18 cellular contexts compared by ENCODE assay signal in the genomic region with DNA sequence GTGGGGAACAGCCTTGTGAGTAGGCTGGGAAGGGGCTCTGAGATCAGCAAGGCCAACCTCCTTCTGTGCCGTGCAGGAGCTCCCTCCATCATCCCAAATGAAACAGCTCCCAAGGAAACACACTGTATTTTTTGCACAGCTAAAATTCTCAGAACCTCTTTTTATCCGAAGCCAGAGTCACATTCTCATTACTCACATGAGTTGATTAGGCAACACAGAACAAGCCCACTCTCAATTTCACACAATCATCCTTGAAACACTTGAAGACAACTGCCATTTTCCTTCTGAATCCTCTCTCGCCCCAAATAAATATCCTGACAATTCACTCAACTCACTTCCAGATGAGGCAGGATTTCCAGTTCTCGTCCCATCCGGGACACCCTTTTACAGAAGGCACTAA.
A peak's percentile ranks its signal among the peaks of the same experiment; 100 is the strongest.
DNase-seq lines count a peak whose midpoint lies in the region; ATAC-seq and FAIRE-seq lines count a peak whose summit lies in the region.
"Had no signal": no experiment of that assay in that cellular context is flagged by ENCODE, and none has a peak within 500 bp of the region (broad histone marks: within the 10 kb centered on the region; RNA-seq: fewer than 3 reads in every experiment).

No MANE protein-coding gene starts in this region.

- H3K9ac ChIP-seq in mesenchymal stem cell (ENCODE audit: low read length), result no peak overlapping the region

- peak overlapping the region; percentile 11 for H3K27ac ChIP-seq in cingulate gyrus (ENCODE audit: low read depth, low read length)
- H3K27ac ChIP-seq in mesenchymal stem cell (ENCODE audit: low read length, poor library complexity, severe bottlenecking), result no peak overlapping the region
- H3K27ac ChIP-seq: PC-9 had no signal

- H3K27me3 Mint-ChIP-seq in activated naive CD4-positive, alpha-beta T cell treated with anti-CD3 and anti-CD28 coated beads, Interleukin-2, amount 50 U/mL, for 24 hours, result no peaks in the 10 kb centered on the region
- no peaks in the 10 kb centered on the region for H3K27me3 Mint-ChIP-seq in activated naive CD4-positive, alpha-beta T cell treated with anti-CD3 and anti-CD28 coated beads for 36 hours (ENCODE audit: low read depth)
- no peaks in the 10 kb centered on the region for H3K27me3 Mint-ChIP-seq in stimulated activated naive CD8-positive, alpha-beta T cell treated with anti-CD3 and anti-CD28 coated beads, Interleukin-15, amount 100 ng/mL, for 72 hours

- no peak overlapping the region for H2BK15ac ChIP-seq in mesenchymal stem cell (ENCODE audit: low read depth, poor library complexity, severe bottlenecking)

- peaks cover 1% of the 10 kb centered on the region for H3K79me1 ChIP-seq in mesenchymal stem cell (replicated peaks; ENCODE audit: low read length, poor library complexity, severe bottlenecking)

- FAIRE-seq in RCC 7860 (lab: Jason Lieb, UNC), result no peak
- FAIRE-seq: A204.1, K562 had no signal

- no peak for DNase-seq in activated naive CD4-positive, alpha-beta T cell treated with anti-CD3 and anti-CD28 coated beads for 36 hours
- DNase-seq in mesenchymal stem cell (no peak), NCI-H345 (lab: John Stamatoyannopoulos, UW) (no peak), RCC 7860 (ENCODE audit: low spot score) (no peak)
- no peak for DNase-seq in stimulated activated naive CD8-positive, alpha-beta T cell treated with anti-CD3 and anti-CD28 coated beads, Interleukin-15, amount 100 ng/mL, for 72 hours
- DNase-seq in effector CD8-positive, alpha-beta T cell (lab: John Stamatoyannopoulos, UW), result no peak
- DNase-seq: C1 segment of cervical spinal cord, Caco-2, DMS153, NCI-H1417 treated with DMSO at 0.1 percent for 48 hours, NCI-H1930, NCI-H446 treated with DMSO at 0.1 percent for 48 hours, NCI-H748 treated with DMSO at 0.1 percent for 48 hours, PC-9 had no signal

- WGBS in mesenchymal stem cell, result 93% methylated on average over 5 of the region's 5 CpGs

- H3K9me3 ChIP-seq in mesenchymal stem cell (ENCODE audit: control insufficient read depth, low read length), result no peaks in the 10 kb centered on the region
- H3K9me3 ChIP-seq: Caco-2 had no signal

- no peak overlapping the region for H3K23ac ChIP-seq in mesenchymal stem cell (ENCODE audit: low read length in 2 of 2)

- no peaks in the 10 kb centered on the region for H3K9me3 Mint-ChIP-seq in activated naive CD4-positive, alpha-beta T cell treated with anti-CD3 and anti-CD28 coated beads, Interleukin-2, amount 50 U/mL, for 24 hours
- H3K9me3 Mint-ChIP-seq in activated naive CD4-positive, alpha-beta T cell treated with anti-CD3 and anti-CD28 coated beads for 36 hours, result no peaks in the 10 kb centered on the region
- no peaks in the 10 kb centered on the region for H3K9me3 Mint-ChIP-seq in stimulated activated naive CD8-positive, alpha-beta T cell treated with anti-CD3 and anti-CD28 coated beads, Interleukin-15, amount 100 ng/mL, for 72 hours

- no peaks in the 10 kb centered on the region for H3K27me3 ChIP-seq in mesenchymal stem cell (ENCODE audit: control insufficient read depth in 1 of 2, insufficient read depth in 1 of 2, low read length in 2 of 2)

- H3K4ac ChIP-seq in mesenchymal stem cell (ENCODE audit: low read depth in 1 of 2, low read length in 2 of 2), result no peak overlapping the region

- H2AK5ac ChIP-seq in mesenchymal stem cell (ENCODE audit: low read length, severe bottlenecking), result peak overlapping the region; percentile 84

- H3K4me3 Mint-ChIP-seq in activated naive CD4-positive, alpha-beta T cell treated with anti-CD3 and anti-CD28 coated beads, Interleukin-2, amount 50 U/mL, for 24 hours, result no peak overlapping the region
- H3K4me3 Mint-ChIP-seq in activated naive CD4-positive, alpha-beta T cell treated with anti-CD3 and anti-CD28 coated beads for 36 hours, result no peak overlapping the region
- H3K4me3 Mint-ChIP-seq in stimulated activated naive CD8-positive, alpha-beta T cell treated with anti-CD3 and anti-CD28 coated beads, Interleukin-15, amount 100 ng/mL, for 72 hours, result no peak overlapping the region

- peaks cover 10% of the 10 kb centered on the region for H3K4me1 Mint-ChIP-seq in activated naive CD4-positive, alpha-beta T cell treated with anti-CD3 and anti-CD28 coated beads, Interleukin-2, amount 50 U/mL, for 24 hours
- peaks cover 9% of the 10 kb centered on the region for H3K4me1 Mint-ChIP-seq in activated naive CD4-positive, alpha-beta T cell treated with anti-CD3 and anti-CD28 coated beads for 36 hours (ENCODE audit: low read depth)
- peaks cover 20% of the 10 kb centered on the region for H3K4me1 Mint-ChIP-seq in stimulated activated naive CD8-positive, alpha-beta T cell treated with anti-CD3 and anti-CD28 coated beads, Interleukin-15, amount 100 ng/mL, for 72 hours

- H4K8ac ChIP-seq in mesenchymal stem cell (ENCODE audit: low read length), result no peak overlapping the region

- peaks cover 70 to 72% of the 10 kb centered on the region in 2 experiments for H3K36me3 ChIP-seq in mesenchymal stem cell (ENCODE audit: control insufficient read depth in 1 of 2, insufficient read depth in 2 of 2, low read depth in 1 of 2, low read length in 2 of 2)

- no peak overlapping the region for H3K4me3 ChIP-seq in mesenchymal stem cell (ENCODE audit: insufficient read depth in 1 of 2, low read depth in 1 of 2, low read length in 2 of 2)
- H3K4me3 ChIP-seq: K562, PC-9 had no signal

- no peak overlapping the region for H2BK120ac ChIP-seq in mesenchymal stem cell (ENCODE audit: low read depth, low read length)

- peak overlapping the region; percentile 13 for H3K27ac Mint-ChIP-seq in activated naive CD4-positive, alpha-beta T cell treated with anti-CD3 and anti-CD28 coated beads, Interleukin-2, amount 50 U/mL, for 24 hours
- no peak overlapping the region for H3K27ac Mint-ChIP-seq in activated naive CD4-positive, alpha-beta T cell treated with anti-CD3 and anti-CD28 coated beads for 36 hours
- H3K27ac Mint-ChIP-seq in stimulated activated naive CD8-positive, alpha-beta T cell treated with anti-CD3 and anti-CD28 coated beads, Interleukin-15, amount 100 ng/mL, for 72 hours, result no peak overlapping the region

- no peak overlapping the region for H2BK5ac ChIP-seq in mesenchymal stem cell (ENCODE audit: low read depth, low read length, poor library complexity, severe bottlenecking)

- no peak for ATAC-seq in stimulated activated naive CD8-positive, alpha-beta T cell treated with anti-CD3 and anti-CD28 coated beads, Interleukin-15, amount 100 ng/mL, for 72 hours
- ATAC-seq: K562 had no signal

- CTCF ChIA-PET in activated naive CD4-positive, alpha-beta T cell treated with anti-CD3 and anti-CD28 coated beads for 36 hours (lab: Charles Lee), result interaction anchor here (0.7 to 9.9 kb wide), 10 partner anchors 8 to 312 kb away, joined by 3 to 302 read pairs (median 4); no protein-coding TSS in a partner anchor

- no peak overlapping the region for H3K14ac ChIP-seq in mesenchymal stem cell (ENCODE audit: low read length in 2 of 2)

- intact Hi-C loops in activated naive CD4-positive, alpha-beta T cell treated with anti-CD3 and anti-CD28 coated beads for 36 hours (cut with micrococcal nuclease), result no loop called here

- H4K91ac ChIP-seq in mesenchymal stem cell (ENCODE audit: low read length), result no peak overlapping the region

- H3K18ac ChIP-seq in mesenchymal stem cell (ENCODE audit: low read depth in 1 of 2, low read length in 2 of 2), result no peak overlapping the region

- H2BK12ac ChIP-seq in mesenchymal stem cell (ENCODE audit: low read length in 2 of 2), result no peak overlapping the region

- H2AFZ ChIP-seq in mesenchymal stem cell (ENCODE audit: low read depth, low read length), result no peak overlapping the region
- H2AFZ ChIP-seq: PC-9 had no signal

- no peak overlapping the region for H3K4me2 ChIP-seq in mesenchymal stem cell (ENCODE audit: low read length, poor library complexity, severe bottlenecking)
- H3K4me2 ChIP-seq: PC-9 had no signal

- peaks cover 2% of the 10 kb centered on the region for H3K36me3 Mint-ChIP-seq in activated naive CD4-positive, alpha-beta T cell treated with anti-CD3 and anti-CD28 coated beads, Interleukin-2, amount 50 U/mL, for 24 hours
- no peaks in the 10 kb centered on the region for H3K36me3 Mint-ChIP-seq in activated naive CD4-positive, alpha-beta T cell treated with anti-CD3 and anti-CD28 coated beads for 36 hours (ENCODE audit: low read depth)

- peaks cover 53% of the 10 kb centered on the region for H3K4me1 ChIP-seq in mesenchymal stem cell (ENCODE audit: control insufficient read depth, insufficient read depth, low read depth, low read length)
- H3K4me1 ChIP-seq: Caco-2 had no signal
